26 cellular contexts compared by ENCODE assay signal in the genomic region with DNA sequence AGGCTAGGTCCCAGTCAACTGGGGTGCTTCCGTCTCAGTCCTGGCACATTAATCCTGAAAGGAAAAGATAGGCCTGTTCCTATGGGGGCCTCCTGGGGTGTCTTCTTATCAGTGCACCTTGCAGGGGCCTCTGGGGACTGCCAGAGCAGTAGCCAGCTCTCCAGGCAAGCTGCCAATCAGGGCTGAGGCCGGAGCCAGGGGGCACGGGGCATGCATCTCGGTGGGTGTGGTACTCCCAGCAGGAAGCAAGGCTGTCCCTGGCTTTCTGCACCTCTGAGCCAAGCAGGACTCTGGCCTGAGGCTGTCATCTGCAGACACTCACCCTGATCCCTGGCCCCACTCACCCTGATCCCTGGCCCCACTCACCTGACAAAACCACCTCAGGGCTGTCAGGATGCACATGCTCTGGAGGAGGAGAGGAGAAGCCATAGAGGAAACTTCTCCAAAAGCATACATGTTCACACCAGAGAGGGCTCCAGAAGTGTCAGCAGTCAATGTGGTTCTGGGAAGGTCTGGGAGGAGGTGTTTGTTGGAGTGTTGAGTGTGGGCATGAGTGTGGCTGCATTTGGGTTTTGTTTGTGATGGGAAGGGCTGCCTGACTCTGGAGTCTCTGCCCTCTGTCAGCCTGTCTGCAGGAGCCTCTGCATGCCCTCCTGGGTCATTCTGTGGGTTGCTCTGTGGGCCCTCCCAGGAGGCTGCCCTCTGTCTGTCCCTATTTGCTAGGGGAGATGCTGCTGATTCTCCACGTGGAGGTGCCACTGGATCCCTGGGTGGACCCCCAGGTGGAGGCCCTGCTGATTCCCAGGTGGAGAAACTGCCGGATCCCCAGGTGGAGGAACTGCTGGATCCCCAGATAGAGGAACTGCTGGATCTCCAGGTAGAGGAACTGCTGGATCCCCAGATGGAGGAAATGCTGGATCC. TPM values are rescaled to one million over a fixed set of nuclear protein-coding genes. Genes with fewer than 3 reads are reported as not detected.
"Had no signal": no experiment of that assay in that cellular context is flagged by ENCODE, and none has a peak within 500 bp of the region (broad histone marks: within the 10 kb centered on the region; RNA-seq: fewer than 3 reads in every experiment).

No MANE protein-coding gene starts in this region.

- H3K79me2 ChIP-seq: hepatocyte had no signal

- H3K27ac ChIP-seq: hepatocyte, left lung, lower lobe of right lung, neutrophil, ovary, skin epidermis, stomach, testis, thyroid gland, transverse colon, upper lobe of left lung had no signal

- H3K9me3 ChIP-seq: left lung, lower lobe of right lung, neutrophil, ovary, stomach, testis, thyroid gland, transverse colon, upper lobe of left lung had no signal

- H3K4me3 ChIP-seq: hepatocyte, left lung, lower lobe of right lung, ovary, skin epidermis, stomach, testis, thyroid gland, transverse colon, upper lobe of left lung had no signal

- H3K27me3 ChIP-seq: ovary, testis, thyroid gland, upper lobe of left lung had no signal

- ATAC-seq: left colon; left lung; lower lobe of right lung; naive thymus-derived CD8-positive, alpha-beta T cell; right cardiac atrium; sciatic nerve; stimulated activated naive B cell treated with anti-CD40 and anti-IgM and Interleukin-4, amounts not matched to agents 10 μg/mL and 1 μg/mL and 100 μg/mL, for 72 hours; stimulated activated naive CD8-positive, alpha-beta T cell treated with anti-CD3 and anti-CD28 coated beads, Interleukin-15, Interleukin-2, amounts not matched to agents 100 U/mL and 50 U/mL, for 24 hours had no signal

- H3K36me3 ChIP-seq: left lung, lower lobe of right lung, neutrophil, ovary, stomach, thyroid gland, transverse colon, upper lobe of left lung had no signal

- H3K4me2 ChIP-seq: hepatocyte had no signal

- DNase-seq: immature natural killer cell; kidney; left colon; left lung; lower lobe of right lung; mammary epithelial cell; mesenchymal stem cell; naive thymus-derived CD8-positive, alpha-beta T cell; occipital lobe; ovary; right cardiac atrium; stimulated activated CD4-positive, alpha-beta T cell treated with anti-CD3 and anti-CD28 coated beads, Interleukin-12 subunit alpha, Interleukin-12 subunit beta, amount 100 ng/mL, for 4 hours; stimulated activated CD4-positive, alpha-beta T cell treated with anti-CD3 and anti-CD28 coated beads, Interleukin-15, amount 100 ng/mL, for 24 hours; stimulated activated CD4-positive, alpha-beta T cell treated with anti-CD3 and anti-CD28 coated beads, Interleukin-2, amount 100 ng/mL, for 24 hours; stimulated activated CD4-positive, alpha-beta T cell treated with anti-CD3 and anti-CD28 coated beads, Interleukin-4, amount 100 ng/mL, for 1 hour; stimulated activated naive B cell treated with anti-CD40 and anti-IgM and Interleukin-4, amounts not matched to agents 10 μg/mL and 1 μg/mL and 100 μg/mL, for 72 hours; stimulated activated naive CD8-positive, alpha-beta T cell treated with anti-CD3 and anti-CD28 coated beads, Interleukin-15, Interleukin-2, amounts not matched to agents 100 U/mL and 50 U/mL, for 24 hours; stomach; testis; thyroid gland; transverse colon had no signal

- H2AFZ ChIP-seq: hepatocyte had no signal

RNA-seq across cellular contexts. Expression of gene KCTD15, which starts 22.7 kb away (rescaled TPM):
- polyA plus RNA-seq: immature natural killer cell; naive thymus-derived CD8-positive, alpha-beta T cell had no signal
